ENCODE assay signal across 18 cellular contexts in the genomic region with DNA sequence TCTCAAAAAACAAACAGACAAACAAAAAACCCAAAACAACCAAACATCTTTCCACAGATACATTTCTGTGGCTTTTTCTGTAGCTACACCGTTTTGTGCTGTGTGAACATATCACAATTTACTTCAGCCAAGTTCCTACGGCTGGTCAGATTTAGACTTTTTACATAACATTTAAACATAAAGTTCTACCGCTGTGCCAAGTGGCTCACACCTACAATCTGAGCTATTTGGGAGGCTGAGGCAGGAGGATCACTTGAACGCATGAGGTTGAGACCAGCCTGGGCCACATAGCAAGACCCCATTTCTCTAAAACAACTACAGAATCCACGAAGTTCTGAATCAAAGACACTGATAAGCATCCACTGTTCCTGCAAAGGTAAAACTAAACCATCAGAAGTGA.
"Had no signal": no experiment of that assay in that cellular context is flagged by ENCODE, and none has a peak within 500 bp of the region (broad histone marks: within the 10 kb centered on the region; RNA-seq: fewer than 3 reads in every experiment).

No MANE protein-coding gene starts in this region.

- H3K9me3 Mint-ChIP-seq: effector memory CD8-positive, alpha-beta T cell; naive thymus-derived CD4-positive, alpha-beta T cell had no signal

- ATAC-seq: effector memory CD8-positive, alpha-beta T cell; heart left ventricle; naive thymus-derived CD4-positive, alpha-beta T cell had no signal

- H3K4me3 ChIP-seq: heart left ventricle, ovary, right atrium auricular region, stomach, uterus had no signal

- FAIRE-seq: endothelial cell of umbilical vein, islet of Langerhans, small intestine had no signal

- H3K9me3 ChIP-seq: heart left ventricle, ovary, right atrium auricular region, stomach, uterus had no signal

- H3K27ac ChIP-seq: heart left ventricle, ovary, right atrium auricular region, stomach, uterus had no signal

- H3K4me1 ChIP-seq: heart left ventricle, right atrium auricular region, stomach, uterus had no signal

- H3K27me3 ChIP-seq: heart left ventricle, ovary, right atrium auricular region, stomach, uterus had no signal

- H3K27me3 Mint-ChIP-seq: effector memory CD8-positive, alpha-beta T cell; naive thymus-derived CD4-positive, alpha-beta T cell had no signal

- H3K4me3 Mint-ChIP-seq: effector memory CD8-positive, alpha-beta T cell; naive thymus-derived CD4-positive, alpha-beta T cell had no signal

- DNase-seq: effector memory CD8-positive, alpha-beta T cell; erythroblast; foreskin melanocyte; hippocampal formation; kidney glomerular epithelial cell; mammary epithelial cell; naive thymus-derived CD4-positive, alpha-beta T cell; ovary; small intestine; stimulated activated CD4-positive, alpha-beta T cell treated with anti-CD3 and anti-CD28 coated beads, Interleukin-12 subunit alpha, Interleukin-12 subunit beta, amount 100 ng/mL, for 4 hours; stimulated activated naive CD4-positive, alpha-beta T cell; stomach; trophoblast cell; uterus had no signal

- H3K36me3 ChIP-seq: ovary, uterus had no signal
